1 cellular context compared by ENCODE assay signal in genomic region chr11:124799384-124800225, GRCh38.
TF ChIP-seq lines count a peak whose summit lies in the region.

No MANE protein-coding gene starts in this region.

TF ChIP-seq in K562, 482 proteins besides CTCF, POLR2A, EP300 and RAD21 (continued from another document):
- no peak for TF ChIP-seq ZNF398 (CRISPR knock-in tag; IDR thresholded peaks at IDR 0.05)
